22 cellular contexts compared by ENCODE assay signal in the genomic region with DNA sequence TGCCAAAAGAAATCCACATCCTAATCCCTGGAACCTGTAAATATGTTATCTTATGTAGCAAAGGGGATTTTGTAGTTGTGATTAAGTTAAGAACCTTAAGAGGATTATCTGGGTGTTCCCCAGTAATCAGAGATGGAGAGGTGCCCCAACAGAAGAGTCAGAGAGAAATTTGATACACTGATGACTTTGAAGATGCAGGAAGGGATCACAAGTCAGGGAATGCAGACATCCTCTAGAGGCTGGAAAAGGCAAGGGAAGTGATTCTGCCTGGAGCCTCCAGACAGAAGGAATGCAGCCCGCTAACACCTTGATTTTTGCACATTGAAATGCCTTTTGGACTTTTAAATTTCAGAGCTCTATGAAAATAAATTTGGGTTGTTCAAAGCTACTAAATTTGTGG.
"Had no signal": no experiment of that assay in that cellular context is flagged by ENCODE, and none has a peak within 500 bp of the region (broad histone marks: within the 10 kb centered on the region; RNA-seq: fewer than 3 reads in every experiment).

No MANE protein-coding gene starts in this region.

- H3K4me3 ChIP-seq: esophagus muscularis mucosa, gastrocnemius medialis, left ventricle myocardium inferior, lower lobe of right lung, psoas muscle, spleen, thoracic aorta, transverse colon had no signal

- H3K4me1 ChIP-seq: esophagus muscularis mucosa, gastrocnemius medialis, left ventricle myocardium inferior, lower lobe of right lung, psoas muscle, spleen, transverse colon had no signal

- H3K36me3 ChIP-seq: esophagus muscularis mucosa, gastrocnemius medialis, left ventricle myocardium inferior, lower lobe of right lung, neutrophil, spleen, thoracic aorta, transverse colon had no signal

- H3K27me3 ChIP-seq: esophagus muscularis mucosa, gastrocnemius medialis, neutrophil, spleen, transverse colon had no signal

- FAIRE-seq: keratinocyte had no signal

- H3K27ac ChIP-seq: epithelial cell of prostate, esophagus muscularis mucosa, gastrocnemius medialis, left ventricle myocardium inferior, lower lobe of right lung, neutrophil, psoas muscle, spleen, thoracic aorta, transverse colon had no signal

- H3K9me3 ChIP-seq: esophagus muscularis mucosa, gastrocnemius medialis, lower lobe of right lung, neutrophil, psoas muscle, thoracic aorta, transverse colon had no signal

- ATAC-seq: gastrocnemius medialis; lower lobe of right lung; natural killer cell treated with Interleukin-12 subunit alpha and Interleukin-12 subunit beta and Interleukin-15 and Interleukin-18, amount 100 ng/mL, for 72 hours; psoas muscle; sciatic nerve; stimulated activated naive B cell treated with anti-CD40 and anti-IgM and Interleukin-4, amounts not matched to agents 10 μg/mL and 1 μg/mL and 100 μg/mL, for 72 hours; stimulated activated naive CD8-positive, alpha-beta T cell treated with anti-CD3 and anti-CD28 coated beads, Interleukin-15, amount 100 ng/mL, for 72 hours had no signal

- DNase-seq: effector memory CD4-positive, alpha-beta T cell; gastrocnemius medialis; immature natural killer cell; left ventricle myocardium inferior; lower lobe of right lung; midbrain; psoas muscle; retina; spleen; stimulated activated CD4-positive, alpha-beta T cell treated with anti-CD3 and anti-CD28 coated beads, Interleukin-15, amount 100 ng/mL, for 24 hours; stimulated activated CD4-positive, alpha-beta T cell treated with anti-CD3 and anti-CD28 coated beads, Interleukin-2, amount 100 ng/mL, for 24 hours; stimulated activated CD4-positive, alpha-beta T cell treated with anti-CD3 and anti-CD28 coated beads, Interleukin-4, amount 100 ng/mL, for 4 hours; stimulated activated naive B cell treated with anti-CD40 and anti-IgM and Interleukin-4, amounts not matched to agents 10 μg/mL and 1 μg/mL and 100 μg/mL, for 72 hours; stimulated activated naive CD8-positive, alpha-beta T cell treated with anti-CD3 and anti-CD28 coated beads, Interleukin-15, amount 100 ng/mL, for 72 hours; transverse colon had no signal
